ENCODE assay signal across 1 cellular context in genomic region chr5:173056783-173057061, GRCh38.
TF ChIP-seq lines count a peak whose summit lies in the region.

No MANE protein-coding gene starts in this region.

TF ChIP-seq in SK-N-SH treated with all-trans-retinoic acid at 6 μM for 48 hours, 23 proteins besides CTCF, POLR2A, EP300 and RAD21 (continued from another document):
- TF ChIP-seq PATZ1 (CRISPR knock-in tag; IDR thresholded peaks at IDR 0.05; ENCODE audit: borderline replicate concordance): no peak
